ENCODE assay signal across 1 cellular context in genomic region chr16:75289189-75289588, GRCh38.
TF ChIP-seq lines count a peak whose summit lies in the region.

No MANE protein-coding gene starts in this region.

TF ChIP-seq in K562, 482 proteins besides CTCF, POLR2A, EP300 and RAD21:
- TF ChIP-seq CXXC5 (CRISPR knock-in tag; IDR thresholded peaks at IDR 0.05) (no peak), ZNF274 (IDR thresholded peaks at IDR 0.05; ENCODE audit: borderline replicate concordance, low read depth, low read length) (no peak), TBP (optimal IDR thresholded peaks at IDR 0.05; ENCODE audit: low read depth, low read length) (no peak), PHF8 (IDR thresholded peaks at IDR 0.05; ENCODE audit: borderline replicate concordance, low read length) (no peak), JUND (IDR thresholded peaks at IDR 0.05; ENCODE audit: borderline replicate concordance, low read depth, low read length) (no peak), JUND (tag; IDR thresholded peaks at IDR 0.05; ENCODE audit: borderline replicate concordance, low read depth, low read length) (peak; percentile 36; the same call in 1 of the 3 replicates), ESRRA (IDR thresholded peaks at IDR 0.05; ENCODE audit: borderline replicate concordance, low read depth) (peak; percentile 49; the same call in 1 of the 2 replicates), FOSL1 (tag; conservative IDR thresholded peaks at IDR 0.05) (peak; percentile 86), PRMT5 (CRISPR knock-in tag; IDR thresholded peaks at IDR 0.05) (no peak), ATF3 (IDR thresholded peaks at IDR 0.05) (0 out of 2 replicates have a peak, but pooled peaks have one; percentile 13), ATF3 (CRISPR knock-in tag; conservative IDR thresholded peaks at IDR 0.05) (no peak), GABPA (tag; conservative IDR thresholded peaks at IDR 0.05; ENCODE audit: low read depth) (0 out of 2 replicates have a peak, but pooled peaks have one; percentile 28)
- TF ChIP-seq, protein P1, sequence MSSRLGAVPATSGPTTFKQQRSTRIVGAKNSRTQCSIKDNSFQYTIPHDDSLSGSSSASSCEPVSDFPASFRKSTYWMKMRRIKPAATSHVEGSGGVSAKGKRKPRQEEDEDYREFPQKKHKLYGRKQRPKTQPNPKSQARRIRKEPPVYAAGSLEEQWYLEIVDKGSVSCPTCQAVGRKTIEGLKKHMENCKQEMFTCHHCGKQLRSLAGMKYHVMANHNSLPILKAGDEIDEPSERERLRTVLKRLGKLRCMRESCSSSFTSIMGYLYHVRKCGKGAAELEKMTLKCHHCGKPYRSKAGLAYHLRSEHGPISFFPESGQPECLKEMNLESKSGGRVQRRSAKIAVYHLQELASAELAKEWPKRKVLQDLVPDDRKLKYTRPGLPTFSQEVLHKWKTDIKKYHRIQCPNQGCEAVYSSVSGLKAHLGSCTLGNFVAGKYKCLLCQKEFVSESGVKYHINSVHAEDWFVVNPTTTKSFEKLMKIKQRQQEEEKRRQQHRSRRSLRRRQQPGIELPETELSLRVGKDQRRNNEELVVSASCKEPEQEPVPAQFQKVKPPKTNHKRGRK (tag; IDR thresholded peaks at IDR 0.05), result no peak
